ENCODE assay signal across 22 cellular contexts in the genomic region with DNA sequence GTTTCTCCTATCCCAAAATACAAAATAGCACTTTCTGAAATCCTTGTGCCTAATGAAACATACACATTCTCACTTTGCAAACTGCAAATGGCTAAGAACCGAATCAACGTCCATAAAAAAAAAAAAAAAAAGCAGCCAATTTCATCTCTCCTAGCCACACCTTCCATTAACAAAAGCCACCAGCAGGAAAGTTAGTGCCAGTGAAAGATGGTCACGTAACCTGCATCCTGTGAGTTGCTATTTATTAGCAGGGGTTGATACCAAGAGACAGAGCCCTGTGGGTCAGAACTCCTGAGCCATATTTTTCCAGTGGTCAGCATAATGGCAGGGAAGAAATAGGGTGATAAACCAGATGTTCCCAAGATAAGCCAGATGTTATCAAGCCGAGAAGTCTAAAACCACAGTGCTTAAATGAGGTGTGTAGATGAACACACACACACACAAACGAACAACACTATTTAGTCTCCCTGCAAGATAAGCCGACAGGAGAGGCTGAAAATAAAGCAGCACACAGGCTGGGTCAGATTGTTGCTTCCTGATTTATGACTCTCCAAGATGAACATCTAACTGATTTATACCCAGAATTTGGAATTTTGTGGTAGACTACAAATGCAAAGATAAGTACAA. TPM values are rescaled to one million over a fixed set of nuclear protein-coding genes. Genes with fewer than 3 reads are reported as not detected.
A peak's percentile ranks its signal among the peaks of the same experiment; 100 is the strongest.
DNase-seq lines count a peak whose midpoint lies in the region; ATAC-seq, FAIRE-seq and TF ChIP-seq lines count a peak whose summit lies in the region.
"Had no signal": no experiment of that assay in that cellular context is flagged by ENCODE, and none has a peak within 500 bp of the region (broad histone marks: within the 10 kb centered on the region; RNA-seq: fewer than 3 reads in every experiment).

No MANE protein-coding gene starts in this region.

- peaks cover 28% of the 10 kb centered on the region for H3K4me1 ChIP-seq in BE2C

- intact Hi-C loops in left ventricle myocardium superior (cut with micrococcal nuclease), result no loop called here

- TF ChIP-seq CTCF in BE2C (IDR thresholded peaks at IDR 0.05; ENCODE audit: low read depth, low read length), result no peak
- no peak for TF ChIP-seq CTCF in nephron (IDR thresholded peaks at IDR 0.05; ENCODE audit: unreplicated experiment in 3 of 3)

- no peaks in the 10 kb centered on the region for H3K9me3 ChIP-seq in BE2C
- H3K9me3 ChIP-seq: adrenal gland had no signal

- peaks cover 7% of the 10 kb centered on the region for H3K36me3 ChIP-seq in BE2C
- H3K36me3 ChIP-seq: adrenal gland had no signal

- H3K4me3 Mint-ChIP-seq in nephron, result no peak overlapping the region
- H3K4me3 Mint-ChIP-seq: CD8-positive, alpha-beta memory T cell; mesothelial cell of epicardium; neural crest cell; T-helper 17 cell had no signal

- H3K4me3 ChIP-seq in BE2C (ENCODE audit: low read depth, low read length), result peak overlapping the region; percentile 40
- H3K4me3 ChIP-seq: adrenal gland had no signal

- peak overlapping the region in 2 of 3 experiments; percentile 57 to 88 for H3K27ac Mint-ChIP-seq in nephron
- H3K27ac Mint-ChIP-seq: CD8-positive, alpha-beta memory T cell; mesothelial cell of epicardium; T-helper 17 cell had no signal

- H3K9me3 Mint-ChIP-seq in nephron, result no peaks in the 10 kb centered on the region
- H3K9me3 Mint-ChIP-seq: mesothelial cell of epicardium, neural crest cell had no signal

- H3K4me1 Mint-ChIP-seq in nephron, result peaks cover 42% of the 10 kb centered on the region
- H3K4me1 Mint-ChIP-seq: CD8-positive, alpha-beta memory T cell; T-helper 17 cell had no signal

- peaks cover 4% of the 10 kb centered on the region for H3K27me3 Mint-ChIP-seq in nephron (ENCODE audit: low read depth)
- H3K27me3 Mint-ChIP-seq: CD8-positive, alpha-beta memory T cell; progenitor cell of endocrine pancreas; T-helper 17 cell had no signal

- H3K36me3 Mint-ChIP-seq in nephron (ENCODE audit: low read depth), result peaks cover 12% of the 10 kb centered on the region
- H3K36me3 Mint-ChIP-seq: CD8-positive, alpha-beta memory T cell; mesothelial cell of epicardium had no signal

- no peaks in the 10 kb centered on the region for H3K27me3 ChIP-seq in BE2C
- H3K27me3 ChIP-seq: adrenal gland had no signal

- ATAC-seq in left ventricle myocardium superior (peak; percentile 44), GM21619 (IDR thresholded peaks at IDR 0.05; ENCODE audit: unreplicated experiment) (no peak), GM21723 (IDR thresholded peaks at IDR 0.05; ENCODE audit: unreplicated experiment) (no peak)
- ATAC-seq: T-helper 17 cell had no signal

- no peak for FAIRE-seq in HTR-8/SVneo (lab: Jason Lieb, UNC)

- DNase-seq in BE2C, result no peak
- peak; percentile 16 for DNase-seq in M059J (ENCODE audit: low read depth)
- no peak for DNase-seq in left ventricle myocardium superior
- DNase-seq in HTR-8/SVneo (ENCODE audit: insufficient read length, low spot score), result no peak
- DNase-seq in HUDEP-2 (lab: John Stamatoyannopoulos, UW; ENCODE audit: unreplicated experiment in 76 of 76), result no peak
- DNase-seq: activated CD8-positive, alpha-beta memory T cell treated with anti-CD3 and anti-CD28 coated beads, Interleukin-2, amount 50 U/mL, for 48 hours; activated effector memory CD4-positive, alpha-beta T cell treated with anti-CD3 and anti-CD28 coated beads, Interleukin-2, amount 50 U/mL, for 16 hours; CD8-positive, alpha-beta memory T cell; cerebellar nuclear complex; effector memory CD4-positive, alpha-beta T cell; NCI-H1092; NCI-H2171 treated with DMSO at 0.1 percent for 48 hours; NCI-H748 treated with DMSO at 0.1 percent for 48 hours; SHP77 treated with DMSO at 0.1 percent for 48 hours; T-helper 17 cell had no signal

RNA-seq across cellular contexts. Expression of a gene that starts 11.5 kb away (rescaled TPM):
- polyA plus RNA-seq in BE2C (2012; ENCODE audit: insufficient read depth, insufficient read length, low read depth), result 7.3 TPM
- 3.6 and 5.4 TPM in 2 replicates for total RNA-seq in M059J (2014; rRNA removed; shearing (Covaris generic))
- 97.2 TPM for total RNA-seq in left ventricle myocardium superior
- total RNA-seq: CD8-positive, alpha-beta memory T cell; T-helper 17 cell had no signal
- polyA plus RNA-seq: CD8-positive, alpha-beta memory T cell had no signal

Comparison
In these comparisons a context has a peak if more than half of its experiments do, and no peak if none do; other contexts are left out.
1. RNA of a gene that starts 11.5 kb away (total RNA-seq): 97.2 TPM in left ventricle myocardium superior (single experiment); 3.6 to 5.4 TPM in M059J; every median in the first group is over 10 times any median in the second.